1 cellular context compared by ENCODE assay signal in the genomic region with DNA sequence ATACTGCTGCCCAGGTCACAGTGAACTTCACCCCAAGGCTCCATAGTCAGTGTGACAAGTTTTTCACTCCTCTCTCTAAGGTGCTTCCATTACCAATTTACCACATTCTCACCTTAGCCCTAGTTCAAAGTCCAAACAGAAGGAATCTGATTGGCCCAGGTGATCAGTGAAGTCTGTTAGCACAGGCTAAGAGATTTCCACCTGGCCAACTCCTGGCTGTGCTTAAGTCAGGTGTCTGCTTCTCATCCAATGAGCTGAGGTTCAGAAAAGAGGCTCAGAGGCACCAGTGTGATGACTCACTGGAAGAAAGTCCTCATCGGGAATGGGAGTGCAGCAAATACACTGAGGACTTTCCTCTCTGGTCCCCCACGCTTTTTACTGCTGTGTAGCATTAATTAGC.
TF ChIP-seq lines count a peak whose summit lies in the region.

No MANE protein-coding gene starts in this region.

TF ChIP-seq in HepG2, 621 proteins besides CTCF, POLR2A, EP300 and RAD21 (continued from another document):
- TF ChIP-seq, protein P1, sequence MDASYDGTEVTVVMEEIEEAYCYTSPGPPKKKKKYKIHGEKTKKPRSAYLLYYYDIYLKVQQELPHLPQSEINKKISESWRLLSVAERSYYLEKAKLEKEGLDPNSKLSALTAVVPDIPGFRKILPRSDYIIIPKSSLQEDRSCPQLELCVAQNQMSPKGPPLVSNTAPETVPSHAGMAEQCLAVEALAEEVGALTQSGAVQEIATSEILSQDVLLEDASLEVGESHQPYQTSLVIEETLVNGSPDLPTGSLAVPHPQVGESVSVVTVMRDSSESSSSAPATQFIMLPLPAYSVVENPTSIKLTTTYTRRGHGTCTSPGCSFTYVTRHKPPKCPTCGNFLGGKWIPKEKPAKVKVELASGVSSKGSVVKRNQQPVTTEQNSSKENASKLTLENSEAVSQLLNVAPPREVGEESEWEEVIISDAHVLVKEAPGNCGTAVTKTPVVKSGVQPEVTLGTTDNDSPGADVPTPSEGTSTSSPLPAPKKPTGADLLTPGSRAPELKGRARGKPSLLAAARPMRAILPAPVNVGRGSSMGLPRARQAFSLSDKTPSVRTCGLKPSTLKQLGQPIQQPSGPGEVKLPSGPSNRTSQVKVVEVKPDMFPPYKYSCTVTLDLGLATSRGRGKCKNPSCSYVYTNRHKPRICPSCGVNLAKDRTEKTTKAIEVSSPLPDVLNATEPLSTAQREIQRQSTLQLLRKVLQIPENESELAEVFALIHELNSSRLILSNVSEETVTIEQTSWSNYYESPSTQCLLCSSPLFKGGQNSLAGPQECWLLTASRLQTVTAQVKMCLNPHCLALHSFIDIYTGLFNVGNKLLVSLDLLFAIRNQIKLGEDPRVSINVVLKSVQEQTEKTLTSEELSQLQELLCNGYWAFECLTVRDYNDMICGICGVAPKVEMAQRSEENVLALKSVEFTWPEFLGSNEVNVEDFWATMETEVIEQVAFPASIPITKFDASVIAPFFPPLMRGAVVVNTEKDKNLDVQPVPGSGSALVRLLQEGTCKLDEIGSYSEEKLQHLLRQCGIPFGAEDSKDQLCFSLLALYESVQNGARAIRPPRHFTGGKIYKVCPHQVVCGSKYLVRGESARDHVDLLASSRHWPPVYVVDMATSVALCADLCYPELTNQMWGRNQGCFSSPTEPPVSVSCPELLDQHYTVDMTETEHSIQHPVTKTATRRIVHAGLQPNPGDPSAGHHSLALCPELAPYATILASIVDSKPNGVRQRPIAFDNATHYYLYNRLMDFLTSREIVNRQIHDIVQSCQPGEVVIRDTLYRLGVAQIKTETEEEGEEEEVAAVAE (CRISPR knock-in tag; IDR thresholded peaks at IDR 0.05; ENCODE audit: borderline replicate concordance): peak; percentile 55; the same call in 1 of the 2 replicates
- TF ChIP-seq, protein P2, sequence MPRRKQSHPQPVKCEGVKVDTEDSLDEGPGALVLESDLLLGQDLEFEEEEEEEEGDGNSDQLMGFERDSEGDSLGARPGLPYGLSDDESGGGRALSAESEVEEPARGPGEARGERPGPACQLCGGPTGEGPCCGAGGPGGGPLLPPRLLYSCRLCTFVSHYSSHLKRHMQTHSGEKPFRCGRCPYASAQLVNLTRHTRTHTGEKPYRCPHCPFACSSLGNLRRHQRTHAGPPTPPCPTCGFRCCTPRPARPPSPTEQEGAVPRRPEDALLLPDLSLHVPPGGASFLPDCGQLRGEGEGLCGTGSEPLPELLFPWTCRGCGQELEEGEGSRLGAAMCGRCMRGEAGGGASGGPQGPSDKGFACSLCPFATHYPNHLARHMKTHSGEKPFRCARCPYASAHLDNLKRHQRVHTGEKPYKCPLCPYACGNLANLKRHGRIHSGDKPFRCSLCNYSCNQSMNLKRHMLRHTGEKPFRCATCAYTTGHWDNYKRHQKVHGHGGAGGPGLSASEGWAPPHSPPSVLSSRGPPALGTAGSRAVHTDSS (CRISPR knock-in tag; conservative IDR thresholded peaks at IDR 0.05): no peak
- TF ChIP-seq MXD4 (CRISPR knock-in tag; IDR thresholded peaks at IDR 0.05) (no peak), PPARG (CRISPR knock-in tag; conservative IDR thresholded peaks at IDR 0.05) (peak; percentile 66), KDM3A (CRISPR knock-in tag; IDR thresholded peaks at IDR 0.05; ENCODE audit: low read depth) (no peak), TCF7L2 (IDR thresholded peaks at IDR 0.05; ENCODE audit: low read depth, low read length) (no peak), ESRRA (CRISPR knock-in tag; IDR thresholded peaks at IDR 0.05; ENCODE audit: low read depth) (no peak), HNF4A (CRISPR knock-in tag; IDR thresholded peaks at IDR 0.05) (peak; percentile 40; the same call in 1 of the 2 replicates), NCOR1 (IDR thresholded peaks at IDR 0.05; ENCODE audit: borderline replicate concordance, low read length) (no peak)
- TF ChIP-seq, protein P3, sequence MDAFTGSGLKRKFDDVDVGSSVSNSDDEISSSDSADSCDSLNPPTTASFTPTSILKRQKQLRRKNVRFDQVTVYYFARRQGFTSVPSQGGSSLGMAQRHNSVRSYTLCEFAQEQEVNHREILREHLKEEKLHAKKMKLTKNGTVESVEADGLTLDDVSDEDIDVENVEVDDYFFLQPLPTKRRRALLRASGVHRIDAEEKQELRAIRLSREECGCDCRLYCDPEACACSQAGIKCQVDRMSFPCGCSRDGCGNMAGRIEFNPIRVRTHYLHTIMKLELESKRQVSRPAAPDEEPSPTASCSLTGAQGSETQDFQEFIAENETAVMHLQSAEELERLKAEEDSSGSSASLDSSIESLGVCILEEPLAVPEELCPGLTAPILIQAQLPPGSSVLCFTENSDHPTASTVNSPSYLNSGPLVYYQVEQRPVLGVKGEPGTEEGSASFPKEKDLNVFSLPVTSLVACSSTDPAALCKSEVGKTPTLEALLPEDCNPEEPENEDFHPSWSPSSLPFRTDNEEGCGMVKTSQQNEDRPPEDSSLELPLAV (CRISPR knock-in tag; conservative IDR thresholded peaks at IDR 0.05; ENCODE audit: low read depth): no peak
- TF ChIP-seq, protein P4, sequence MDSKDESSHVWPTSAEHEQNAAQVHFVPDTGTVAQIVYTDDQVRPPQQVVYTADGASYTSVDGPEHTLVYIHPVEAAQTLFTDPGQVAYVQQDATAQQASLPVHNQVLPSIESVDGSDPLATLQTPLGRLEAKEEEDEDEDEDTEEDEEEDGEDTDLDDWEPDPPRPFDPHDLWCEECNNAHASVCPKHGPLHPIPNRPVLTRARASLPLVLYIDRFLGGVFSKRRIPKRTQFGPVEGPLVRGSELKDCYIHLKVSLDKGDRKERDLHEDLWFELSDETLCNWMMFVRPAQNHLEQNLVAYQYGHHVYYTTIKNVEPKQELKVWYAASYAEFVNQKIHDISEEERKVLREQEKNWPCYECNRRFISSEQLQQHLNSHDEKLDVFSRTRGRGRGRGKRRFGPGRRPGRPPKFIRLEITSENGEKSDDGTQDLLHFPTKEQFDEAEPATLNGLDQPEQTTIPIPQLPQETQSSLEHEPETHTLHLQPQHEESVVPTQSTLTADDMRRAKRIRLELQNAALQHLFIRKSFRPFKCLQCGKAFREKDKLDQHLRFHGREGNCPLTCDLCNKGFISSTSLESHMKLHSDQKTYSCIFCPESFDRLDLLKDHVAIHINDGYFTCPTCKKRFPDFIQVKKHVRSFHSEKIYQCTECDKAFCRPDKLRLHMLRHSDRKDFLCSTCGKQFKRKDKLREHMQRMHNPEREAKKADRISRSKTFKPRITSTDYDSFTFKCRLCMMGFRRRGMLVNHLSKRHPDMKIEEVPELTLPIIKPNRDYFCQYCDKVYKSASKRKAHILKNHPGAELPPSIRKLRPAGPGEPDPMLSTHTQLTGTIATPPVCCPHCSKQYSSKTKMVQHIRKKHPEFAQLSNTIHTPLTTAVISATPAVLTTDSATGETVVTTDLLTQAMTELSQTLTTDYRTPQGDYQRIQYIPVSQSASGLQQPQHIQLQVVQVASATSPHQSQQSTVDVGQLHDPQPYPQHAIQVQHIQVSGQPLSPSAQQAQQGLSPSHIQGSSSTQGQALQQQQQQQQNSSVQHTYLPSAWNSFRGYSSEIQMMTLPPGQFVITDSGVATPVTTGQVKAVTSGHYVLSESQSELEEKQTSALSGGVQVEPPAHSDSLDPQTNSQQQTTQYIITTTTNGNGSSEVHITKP (CRISPR knock-in tag; IDR thresholded peaks at IDR 0.05; ENCODE audit: low read depth): no peak
